24 cellular contexts compared by ENCODE assay signal in genomic region chr3:156583469-156583868, GRCh38. TPM values are rescaled to one million over a fixed set of nuclear protein-coding genes. Genes with fewer than 3 reads are reported as not detected.
DNase-seq lines count a peak whose midpoint lies in the region; ATAC-seq, FAIRE-seq and TF ChIP-seq lines count a peak whose summit lies in the region.
"Had no signal": no experiment of that assay in that cellular context is flagged by ENCODE, and none has a peak within 500 bp of the region (broad histone marks: within the 10 kb centered on the region; RNA-seq: fewer than 3 reads in every experiment).

No MANE protein-coding gene starts in this region.

- H3K27me3 Mint-ChIP-seq in activated CD8-positive, alpha-beta T cell treated with anti-CD3 and anti-CD28 coated beads for 36 hours, result no peaks in the 10 kb centered on the region

- H3K27ac ChIP-seq in OCI-LY7 (ENCODE audit: low read depth, low read length, poor library complexity, severe bottlenecking) (no peak overlapping the region), uterus (no peak overlapping the region)
- H3K27ac ChIP-seq: 22Rv1, Peyer's patch had no signal

- CTCF ChIA-PET in OCI-LY7 (lab: Charles Lee; ENCODE audit: unreplicated experiment), result no interaction called here
- CTCF ChIA-PET in activated CD8-positive, alpha-beta T cell treated with anti-CD3 and anti-CD28 coated beads for 36 hours (lab: Charles Lee), result no interaction called here

- H3K9me3 ChIP-seq in OCI-LY7 (ENCODE audit: low read length), result no peaks in the 10 kb centered on the region
- H3K9me3 ChIP-seq in uterus, result no peaks in the 10 kb centered on the region
- H3K9me3 ChIP-seq: BE2C, MG63, Peyer's patch had no signal

- H3K27me3 ChIP-seq in uterus, result no peaks in the 10 kb centered on the region
- H3K27me3 ChIP-seq: BE2C, MG63, Peyer's patch had no signal

- peak overlapping the region; percentile 7 for H3K27ac Mint-ChIP-seq in stimulated activated effector memory CD8-positive, alpha-beta T cell treated with anti-CD3 and anti-CD28 coated beads, Interleukin-12 subunit alpha, Interleukin-12 subunit beta, amount 100 ng/mL, for 72 hours
- no peak overlapping the region for H3K27ac Mint-ChIP-seq in activated CD8-positive, alpha-beta T cell treated with anti-CD3 and anti-CD28 coated beads for 36 hours
- H3K27ac Mint-ChIP-seq: CD8-positive, alpha-beta memory T cell; GM23338 had no signal

- H2AFZ ChIP-seq in OCI-LY7 (ENCODE audit: low read length), result peak overlapping the region; percentile 17; the same call in 1 of the 2 replicates
- H2AFZ ChIP-seq: GM23338 had no signal

- peaks cover 6% of the 10 kb centered on the region for H3K4me1 Mint-ChIP-seq in stimulated activated effector memory CD8-positive, alpha-beta T cell treated with anti-CD3 and anti-CD28 coated beads, Interleukin-12 subunit alpha, Interleukin-12 subunit beta, amount 100 ng/mL, for 72 hours
- peaks cover 4% of the 10 kb centered on the region for H3K4me1 Mint-ChIP-seq in activated CD8-positive, alpha-beta T cell treated with anti-CD3 and anti-CD28 coated beads for 36 hours (ENCODE audit: low read depth)
- H3K4me1 Mint-ChIP-seq: GM23338 had no signal

- TF ChIP-seq POLR2A in uterus (IDR thresholded peaks at IDR 0.05), result no peak

- POLR2A ChIA-PET in OCI-LY7 (lab: Charles Lee), result interaction anchor here (0.7 to 2.0 kb wide), 7 partner anchors 10 to 505 kb away, joined by 3 to 7 read pairs (median 4); no protein-coding TSS in a partner anchor
- POLR2A ChIA-PET in activated CD8-positive, alpha-beta T cell treated with anti-CD3 and anti-CD28 coated beads for 36 hours (lab: Charles Lee), result no interaction called here

- H3K4me3 Mint-ChIP-seq in stimulated activated effector memory CD8-positive, alpha-beta T cell treated with anti-CD3 and anti-CD28 coated beads, Interleukin-12 subunit alpha, Interleukin-12 subunit beta, amount 100 ng/mL, for 72 hours, result no peak overlapping the region
- H3K4me3 Mint-ChIP-seq in activated CD8-positive, alpha-beta T cell treated with anti-CD3 and anti-CD28 coated beads for 36 hours, result no peak overlapping the region
- H3K4me3 Mint-ChIP-seq: CD8-positive, alpha-beta memory T cell; GM23338 had no signal

- no peaks in the 10 kb centered on the region for H3K79me2 ChIP-seq in OCI-LY7 (ENCODE audit: insufficient read depth, low read depth, low read length)

- H3K9me3 Mint-ChIP-seq in stimulated activated effector memory CD8-positive, alpha-beta T cell treated with anti-CD3 and anti-CD28 coated beads, Interleukin-12 subunit alpha, Interleukin-12 subunit beta, amount 100 ng/mL, for 72 hours, result no peaks in the 10 kb centered on the region
- H3K9me3 Mint-ChIP-seq in activated CD8-positive, alpha-beta T cell treated with anti-CD3 and anti-CD28 coated beads for 36 hours, result no peaks in the 10 kb centered on the region
- H3K9me3 Mint-ChIP-seq: CD8-positive, alpha-beta memory T cell; GM23338 had no signal

- no peaks in the 10 kb centered on the region for H4K20me1 ChIP-seq in OCI-LY7 (ENCODE audit: insufficient read depth, low read length)

- no TSS peak for BruUV-seq in OCI-LY7 (replicated peaks; lab: Mats Ljungman, UMichigan)

- no peak for TF ChIP-seq CTCF in OCI-LY7 (conservative IDR thresholded peaks at IDR 0.05; ENCODE audit: low read length)
- no peak for TF ChIP-seq CTCF in activated CD8-positive, alpha-beta T cell treated with anti-CD3 and anti-CD28 coated beads for 36 hours (IDR thresholded peaks at IDR 0.05)
- no peak for TF ChIP-seq CTCF in uterus (IDR thresholded peaks at IDR 0.05)

- no peaks in the 10 kb centered on the region for H3K36me3 Mint-ChIP-seq in stimulated activated effector memory CD8-positive, alpha-beta T cell treated with anti-CD3 and anti-CD28 coated beads, Interleukin-12 subunit alpha, Interleukin-12 subunit beta, amount 100 ng/mL, for 72 hours
- H3K36me3 Mint-ChIP-seq in activated CD8-positive, alpha-beta T cell treated with anti-CD3 and anti-CD28 coated beads for 36 hours (ENCODE audit: low read depth), result no peaks in the 10 kb centered on the region

- DNase-seq in NOMO-1 treated with DMSO at 0.1 percent for 48 hours (lab: John Stamatoyannopoulos, UW; ENCODE audit: unreplicated experiment) (peak; percentile 15), NOMO-1 treated with dmso at 0.1 percent for 144 hours (lab: John Stamatoyannopoulos, UW; ENCODE audit: unreplicated experiment) (no peak), OCI-LY7 (ENCODE audit: low spot score) (no peak), epidermal melanocyte (ENCODE audit: insufficient read length, low spot score) (no peak), uterus (no peak)
- no peak for DNase-seq in stimulated activated effector memory CD8-positive, alpha-beta T cell treated with anti-CD3 and anti-CD28 coated beads, Interleukin-12 subunit alpha, Interleukin-12 subunit beta, amount 100 ng/mL, for 72 hours (ENCODE audit: low spot score in 2 of 2)
- no peak for DNase-seq in activated CD8-positive, alpha-beta T cell treated with anti-CD3 and anti-CD28 coated beads for 36 hours
- DNase-seq: BE2C; CD8-positive, alpha-beta memory T cell; DMS79 treated with DMSO at 0.1 percent for 48 hours; MG63; NCI-H1092; NCI-H146; NCI-H2081; NCI-H510A; NCI-H774; Peyer's patch; Right ventricle myocardium superior had no signal

- H3K9me2 ChIP-seq in OCI-LY7 (ENCODE audit: insufficient read depth, low read length), result no peaks in the 10 kb centered on the region

- H3K4me3 ChIP-seq in OCI-LY7 (ENCODE audit: low read depth, low read length, poor library complexity, severe bottlenecking) (no peak overlapping the region), uterus (no peak overlapping the region)
- H3K4me3 ChIP-seq: GM23338, MG63, Peyer's patch had no signal

- no peak for ATAC-seq in stimulated activated effector memory CD8-positive, alpha-beta T cell treated with anti-CD3 and anti-CD28 coated beads, Interleukin-12 subunit alpha, Interleukin-12 subunit beta, amount 100 ng/mL, for 72 hours
- no peak for ATAC-seq in activated CD8-positive, alpha-beta T cell treated with anti-CD3 and anti-CD28 coated beads for 36 hours
- ATAC-seq: GM23338, HCT116, SK-N-SH treated with all-trans-retinoic acid at 6 μM for 48 hours had no signal

- FAIRE-seq in endometrium (lab: Jason Lieb, UNC), result peak; percentile 23
- FAIRE-seq: G401.6 had no signal

- H3K36me3 ChIP-seq in OCI-LY7 (ENCODE audit: insufficient read depth, low read length) (no peaks in the 10 kb centered on the region), uterus (no peaks in the 10 kb centered on the region)
- H3K36me3 ChIP-seq: BE2C, MG63, Peyer's patch had no signal

- H3K4me2 ChIP-seq in OCI-LY7 (ENCODE audit: low read length), result no peak overlapping the region
- H3K4me2 ChIP-seq: GM23338 had no signal

- peaks cover 20% of the 10 kb centered on the region for H3K4me1 ChIP-seq in OCI-LY7 (ENCODE audit: insufficient read depth, low read length, poor library complexity, severe bottlenecking)
- H3K4me1 ChIP-seq in uterus, result peaks cover 5 to 7% of the 10 kb centered on the region in 2 donors
- H3K4me1 ChIP-seq: BE2C, Peyer's patch had no signal

- intact Hi-C loops in OCI-LY7 (cut with micrococcal nuclease; ENCODE audit: unreplicated experiment), result no loop called here
- intact Hi-C loops in activated CD8-positive, alpha-beta T cell treated with anti-CD3 and anti-CD28 coated beads for 36 hours (cut with micrococcal nuclease), result no loop called here
- intact Hi-C loops in uterus (cut with DNase I; ENCODE audit: low total_unique reads), result no loop called here

RNA-seq across cellular contexts. Expression of gene SSR3, which starts 28.6 kb away (rescaled TPM):
- 61.2 and 63.3 TPM in 2 replicates for total RNA-seq in OCI-LY7 (2014; rRNA removed; shearing (Covaris generic))
- total RNA-seq in OCI-LY7 (2022) (145 and 158 TPM in 2 replicates), uterus (100 to 1,000 TPM in 3 of 4 donors, 10 to 100 TPM in 1; 96.8 to 172 (median 128) TPM)
- 100 to 1,000 TPM; 175 TPM for total RNA-seq in activated CD8-positive, alpha-beta T cell treated with anti-CD3 and anti-CD28 coated beads for 36 hours
